ENCODE assay signal across 30 cellular contexts in the genomic region with DNA sequence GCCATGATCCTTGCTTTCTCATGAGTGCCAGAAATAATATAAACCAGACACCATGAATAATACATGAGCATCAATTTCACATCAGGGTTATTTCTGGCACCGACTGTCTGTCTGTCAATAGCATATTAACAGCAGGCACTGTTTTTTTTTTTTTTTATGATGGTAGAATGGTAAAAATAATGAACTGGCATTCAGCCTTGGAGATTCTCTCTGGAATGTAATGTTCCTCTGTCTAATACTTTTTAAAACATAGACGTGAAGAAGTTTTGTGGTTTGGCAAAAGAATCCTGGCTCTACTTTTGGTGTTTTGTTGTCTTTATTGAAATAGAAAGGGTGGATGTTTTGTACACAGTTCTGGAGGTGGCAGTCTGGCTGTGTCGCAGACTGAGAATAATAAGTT.
"Had no signal": no experiment of that assay in that cellular context is flagged by ENCODE, and none has a peak within 500 bp of the region (broad histone marks: within the 10 kb centered on the region; RNA-seq: fewer than 3 reads in every experiment).

No MANE protein-coding gene starts in this region.

- ATAC-seq: activated CD4-positive, CD25-positive, alpha-beta regulatory T cell treated with anti-CD3 and anti-CD28 coated beads, Interleukin-2, amount 50 U/mL, for 24 hours; activated CD8-positive, alpha-beta T cell treated with anti-CD3 and anti-CD28 coated beads for 36 hours; activated naive CD8-positive, alpha-beta T cell treated with anti-CD3 and anti-CD28 coated beads, Interleukin-2, amount 50 U/mL, for 24 hours; body of pancreas; effector memory CD8-positive, alpha-beta T cell; gastroesophageal sphincter; heart right ventricle; T-helper 17 cell had no signal

- H3K36me3 ChIP-seq: adrenal gland, esophagus squamous epithelium, gastroesophageal sphincter, heart right ventricle, WERI-Rb-1 had no signal

- DNase-seq: activated B cell treated with CpG ODN at 0.5 μM for 24 hours; activated CD4-positive, alpha-beta T cell treated with anti-CD3 and anti-CD28 coated beads for 48 hours; activated CD4-positive, alpha-beta T cell treated with anti-CD3 and anti-CD28 coated beads, Interleukin-2, amount 50 U/mL, for 1 hour; activated CD4-positive, alpha-beta T cell treated with anti-CD3 and anti-CD28 coated beads, Interleukin-2, amount 50 U/mL, for 48 hours; activated CD8-positive, alpha-beta memory T cell treated with anti-CD3 and anti-CD28 coated beads for 24 hours; activated CD8-positive, alpha-beta T cell treated with anti-CD3 and anti-CD28 coated beads for 36 hours; activated effector memory CD4-positive, alpha-beta T cell treated with anti-CD3 and anti-CD28 coated beads, Interleukin-2, amount 50 U/mL, for 16 hours; activated naive CD4-positive, alpha-beta T cell treated with anti-CD3 and anti-CD28 coated beads for 36 hours; activated naive CD8-positive, alpha-beta T cell treated with anti-CD3 and anti-CD28 coated beads for 36 hours; activated naive CD8-positive, alpha-beta T cell treated with anti-CD3 and anti-CD28 coated beads, Interleukin-2, amount 50 U/mL, for 24 hours; activated T-cell treated with anti-CD3 and anti-CD28 coated beads, Interleukin-2, amount 50 U/mL, for 1 hour; activated T-cell treated with anti-CD3 and anti-CD28 coated beads, Interleukin-2, amount 50 U/mL, for 48 hours; adrenal gland; amygdala; aorta; body of pancreas; caudate nucleus; cortex of kidney; dermis blood vessel endothelial cell; effector CD4-positive, alpha-beta T cell; effector memory CD8-positive, alpha-beta T cell; esophagus squamous epithelium; foreskin melanocyte; heart right ventricle; T-helper 17 cell; T1000; WERI-Rb-1 had no signal

- H3K27ac ChIP-seq: adrenal gland, body of pancreas, epithelial cell of prostate, esophagus squamous epithelium, gastroesophageal sphincter, heart right ventricle, WERI-Rb-1 had no signal

- H3K9me3 ChIP-seq: adrenal gland, body of pancreas, esophagus squamous epithelium, gastroesophageal sphincter had no signal

- H3K4me3 ChIP-seq: adrenal gland, body of pancreas, esophagus squamous epithelium, gastroesophageal sphincter, heart right ventricle had no signal
